21 cellular contexts compared by ENCODE assay signal in the genomic region with DNA sequence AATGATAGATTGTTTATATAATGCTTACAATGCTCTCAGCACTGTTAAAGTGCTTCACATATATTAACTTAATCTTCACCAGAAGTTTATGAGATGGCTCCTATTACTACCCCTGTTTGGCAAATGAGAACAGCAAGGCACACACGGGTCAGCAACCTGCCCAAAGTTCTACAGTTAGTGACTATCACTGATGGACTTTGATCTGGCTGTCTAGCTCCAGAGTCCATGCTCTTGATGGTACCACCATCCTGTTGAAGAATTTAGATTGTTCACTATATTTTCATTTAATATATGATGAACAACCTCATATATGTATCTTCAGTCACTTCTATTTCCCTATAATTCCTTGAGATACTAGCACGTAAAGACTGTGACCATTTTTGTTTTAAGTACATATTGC.
"Had no signal": no experiment of that assay in that cellular context is flagged by ENCODE, and none has a peak within 500 bp of the region (broad histone marks: within the 10 kb centered on the region; RNA-seq: fewer than 3 reads in every experiment).

No MANE protein-coding gene starts in this region.

- ATAC-seq: activated T-cell treated with anti-CD3 and anti-CD28 coated beads, Interleukin-2, amount 50 U/mL, for 4 hours; PC-3 had no signal

- H3K9me3 Mint-ChIP-seq: activated CD4-positive, alpha-beta memory T cell treated with anti-CD3 and anti-CD28 coated beads for 36 hours; activated CD4-positive, alpha-beta T cell treated with anti-CD3 and anti-CD28 coated beads, Interleukin-2, amount 10 ng/mL, durations not matched to agents 7 days and 5 days; activated naive CD4-positive, alpha-beta T cell treated with anti-CD3 and anti-CD28 coated beads for 36 hours; activated T-cell treated with anti-CD3 and anti-CD28 coated beads, Interleukin-2, amount 50 U/mL, for 4 hours had no signal

- H3K27me3 ChIP-seq: breast epithelium, MG63 had no signal

- H3K9me3 ChIP-seq: breast epithelium, MG63 had no signal

- H3K4me3 ChIP-seq: breast epithelium, coronary artery, MG63 had no signal

- H3K27me3 Mint-ChIP-seq: activated CD4-positive, alpha-beta memory T cell treated with anti-CD3 and anti-CD28 coated beads for 36 hours; activated CD4-positive, alpha-beta T cell treated with anti-CD3 and anti-CD28 coated beads, Interleukin-2, amount 10 ng/mL, durations not matched to agents 7 days and 5 days had no signal

- H3K36me3 ChIP-seq: breast epithelium had no signal

- DNase-seq: activated CD4-positive, alpha-beta memory T cell treated with anti-CD3 and anti-CD28 coated beads for 36 hours; activated CD4-positive, alpha-beta T cell treated with anti-CD3 and anti-CD28 coated beads, Interleukin-2, amount 10 ng/mL, durations not matched to agents 7 days and 5 days; activated CD4-positive, CD25-positive, alpha-beta regulatory T cell treated with anti-CD3 and anti-CD28 coated beads, Interleukin-2, amount 50 U/mL, for 72 hours; activated CD8-positive, alpha-beta memory T cell treated with anti-CD3 and anti-CD28 coated beads for 24 hours; activated effector memory CD4-positive, alpha-beta T cell treated with anti-CD3 and anti-CD28 coated beads, Interleukin-2, amount 50 U/mL, for 16 hours; activated naive CD4-positive, alpha-beta T cell treated with anti-CD3 and anti-CD28 coated beads for 36 hours; activated T-cell treated with anti-CD3 and anti-CD28 coated beads, Interleukin-2, amount 50 U/mL, for 4 hours; aorta; caudate nucleus; MG63; MV-4-11; NCI-H1092 treated with DMSO at 0.1 percent for 48 hours; NCI-H1436; NCI-H1694 treated with DMSO at 0.1 percent for 48 hours; NCI-H2029 treated with DMSO at 0.1 percent for 48 hours; NCI-H524; PC-3; SHP77 treated with DMSO at 0.1 percent for 48 hours; WERI-Rb-1 had no signal

- H3K4me1 ChIP-seq: breast epithelium had no signal

- H3K27ac Mint-ChIP-seq: activated CD4-positive, alpha-beta memory T cell treated with anti-CD3 and anti-CD28 coated beads for 36 hours; activated CD4-positive, alpha-beta T cell treated with anti-CD3 and anti-CD28 coated beads, Interleukin-2, amount 10 ng/mL, durations not matched to agents 7 days and 5 days; activated naive CD4-positive, alpha-beta T cell treated with anti-CD3 and anti-CD28 coated beads for 36 hours had no signal

- H3K27ac ChIP-seq: breast epithelium, coronary artery, WERI-Rb-1 had no signal

- H3K4me3 Mint-ChIP-seq: activated CD4-positive, alpha-beta memory T cell treated with anti-CD3 and anti-CD28 coated beads for 36 hours; activated CD4-positive, alpha-beta T cell treated with anti-CD3 and anti-CD28 coated beads, Interleukin-2, amount 10 ng/mL, durations not matched to agents 7 days and 5 days; activated naive CD4-positive, alpha-beta T cell treated with anti-CD3 and anti-CD28 coated beads for 36 hours; activated T-cell treated with anti-CD3 and anti-CD28 coated beads, Interleukin-2, amount 50 U/mL, for 4 hours had no signal
